Comparison of ENCODE assay signal across 19 cellular contexts in genomic region chr7:26657139-26657753, GRCh38.
DNase-seq lines count a peak whose midpoint lies in the region; ATAC-seq, FAIRE-seq and TF ChIP-seq lines count a peak whose summit lies in the region.
"Had no signal": no experiment of that assay in that cellular context is flagged by ENCODE, and none has a peak within 500 bp of the region (broad histone marks: within the 10 kb centered on the region; RNA-seq: fewer than 3 reads in every experiment).

No MANE protein-coding gene starts in this region.

- no peak overlapping the region for H2BK20ac ChIP-seq in H9 (ENCODE audit: low read depth, low read length, poor library complexity, severe bottlenecking)

- no peaks in the 10 kb centered on the region for H3K79me2 ChIP-seq in H9 (ENCODE audit: insufficient read depth, low read length)

- H3K4me3 Mint-ChIP-seq in H9 (peak overlapping the region in 1 of 2 experiments; percentile 66; a peak in 4 of 5 replicates), nephron progenitor cell (peak overlapping the region; percentile 32)
- H3K4me3 Mint-ChIP-seq in activated naive CD8-positive, alpha-beta T cell treated with anti-CD3 and anti-CD28 coated beads, Interleukin-2, amount 50 U/mL, for 24 hours = no peak overlapping the region
- H3K4me3 Mint-ChIP-seq: immature natural killer cell; natural killer cell treated with Interleukin-12 subunit alpha and Interleukin-12 subunit beta and Interleukin-15 and Interleukin-18, amount 100 ng/mL, for 72 hours had no signal

- H4K91ac ChIP-seq in H9 (ENCODE audit: insufficient read length, low read depth, low read length) = no peak overlapping the region

- TF ChIP-seq CTCF in H9 (conservative IDR thresholded peaks at IDR 0.05) = peak; percentile 48; the same call in 2 of the 3 replicates
- TF ChIP-seq CTCF in brain microvascular endothelial cell (IDR thresholded peaks at IDR 0.05; ENCODE audit: low read depth, low read length, missing control alignments) = peak; percentile 18
- peak; percentile 39 for TF ChIP-seq CTCF in nephron progenitor cell (IDR thresholded peaks at IDR 0.05)
- TF ChIP-seq CTCF in pancreas (IDR thresholded peaks at IDR 0.05) = no peak

- no peaks in the 10 kb centered on the region for H4K20me1 ChIP-seq in H9 (ENCODE audit: control insufficient read depth, insufficient read depth, insufficient read length)

- H3K27me3 Mint-ChIP-seq in H9 (ENCODE audit: low read depth) (no peaks in the 10 kb centered on the region; the same call in 1 of the 2 replicates), nephron progenitor cell (ENCODE audit: low read depth, poor library complexity) (no peaks in the 10 kb centered on the region)
- peaks cover 2% of the 10 kb centered on the region for H3K27me3 Mint-ChIP-seq in activated naive CD8-positive, alpha-beta T cell treated with anti-CD3 and anti-CD28 coated beads, Interleukin-2, amount 50 U/mL, for 24 hours
- H3K27me3 Mint-ChIP-seq: natural killer cell treated with Interleukin-12 subunit alpha and Interleukin-12 subunit beta and Interleukin-15 and Interleukin-18, amount 100 ng/mL, for 72 hours had no signal

- H3K23me2 ChIP-seq in H9 (ENCODE audit: insufficient read length, low read depth, low read length, poor library complexity, severe bottlenecking) = peaks cover 5% of the 10 kb centered on the region

- H3K56ac ChIP-seq in H9 (ENCODE audit: insufficient read length, low read depth, low read length) = no peak overlapping the region

- no peak overlapping the region for H2BK15ac ChIP-seq in H9 (ENCODE audit: low read depth, low read length)

- H3K4me1 Mint-ChIP-seq in H9 (peaks cover 58 to 67% of the 10 kb centered on the region in 2 experiments), nephron progenitor cell (peaks cover 86% of the 10 kb centered on the region)
- H3K4me1 Mint-ChIP-seq in activated naive CD8-positive, alpha-beta T cell treated with anti-CD3 and anti-CD28 coated beads, Interleukin-2, amount 50 U/mL, for 24 hours = no peaks in the 10 kb centered on the region
- H3K4me1 Mint-ChIP-seq: immature natural killer cell had no signal

- in situ Hi-C loops in brain microvascular endothelial cell (cut with HindIII; ENCODE audit: low pct_ligation_motif_present, low sequenced_read_pairs) = no loop called here

- no peak overlapping the region for H3K23ac ChIP-seq in H9 (ENCODE audit: insufficient read length, low read depth, low read length)

- H3K9ac ChIP-seq in H9 (ENCODE audit: extremely low read depth, insufficient read length, low read length) = no peak overlapping the region

- no peak overlapping the region for H3K14ac ChIP-seq in H9 (ENCODE audit: insufficient read depth, low read length)

- H3K4ac ChIP-seq in H9 (ENCODE audit: low read depth, low read length) = no peak overlapping the region

- DNase-seq in H9 = no peak
- DNase-seq in NCI-H1417 (lab: John Stamatoyannopoulos, UW) = peak in 2 of 3 experiments; percentile 79 to 94
- no peak for DNase-seq in brain microvascular endothelial cell
- no peak for DNase-seq in nephron progenitor cell
- DNase-seq in activated CD4-positive, alpha-beta T cell treated with anti-CD3 and anti-CD28 coated beads, Interleukin-2, amount 50 U/mL, for 48 hours = no peak
- DNase-seq in activated naive CD8-positive, alpha-beta T cell treated with anti-CD3 and anti-CD28 coated beads, Interleukin-2, amount 50 U/mL, for 24 hours = no peak
- DNase-seq in HK-2 (ENCODE audit: unreplicated experiment) = no peak
- no peak for DNase-seq in pancreas
- DNase-seq: activated CD4-positive, alpha-beta T cell treated with anti-CD3 and anti-CD28 coated beads for 1 hour; erythroblast; GDM1; immature natural killer cell; PC-3; T-helper 9 cell had no signal

- no peak for ATAC-seq in activated naive CD8-positive, alpha-beta T cell treated with anti-CD3 and anti-CD28 coated beads, Interleukin-2, amount 50 U/mL, for 24 hours
- no peak for ATAC-seq in pancreas
- ATAC-seq: natural killer cell treated with Interleukin-12 subunit alpha and Interleukin-12 subunit beta and Interleukin-15 and Interleukin-18, amount 100 ng/mL, for 72 hours; PC-3 had no signal

- no peak overlapping the region for H3K18ac ChIP-seq in H9 (ENCODE audit: insufficient read length, low read depth, low read length)

- H3T11ph ChIP-seq in H9 (ENCODE audit: low read length) = no peak overlapping the region

- intact Hi-C loops in pancreas (cut with DNase I) = no loop called here

- H4K8ac ChIP-seq in H9 (replicated peaks; ENCODE audit: insufficient read length, low read depth, low read length) = no peak overlapping the region

- peak overlapping the region; percentile 50 for H3K27ac ChIP-seq in H9 (ENCODE audit: insufficient read length, low read depth, low read length)
- no peak overlapping the region for H3K27ac ChIP-seq in brain microvascular endothelial cell
- no peak overlapping the region for H3K27ac ChIP-seq in pancreas
- H3K27ac ChIP-seq: SJSA1 had no signal

- no peak overlapping the region for H2BK5ac ChIP-seq in H9 (ENCODE audit: insufficient read length, low read length)

- no peaks in the 10 kb centered on the region for H3K36me3 ChIP-seq in brain microvascular endothelial cell (replicated peaks)
- no peaks in the 10 kb centered on the region for H3K36me3 ChIP-seq in pancreas
- H3K36me3 ChIP-seq: HAP-1, SJSA1 had no signal

- no peak for FAIRE-seq in pancreas (lab: Jason Lieb, UNC)
- FAIRE-seq: astrocyte, HTR-8/SVneo had no signal

- H2BK120ac ChIP-seq in H9 (ENCODE audit: low read depth, low read length, poor library complexity, severe bottlenecking) = no peak overlapping the region

- no peak overlapping the region for H3K4me3 ChIP-seq in brain microvascular endothelial cell (ENCODE audit: low read depth, low read length)
- no peak overlapping the region for H3K4me3 ChIP-seq in pancreas
- H3K4me3 ChIP-seq: HAP-1, SJSA1 had no signal

- no peaks in the 10 kb centered on the region for H3K9me3 Mint-ChIP-seq in H9
- no peaks in the 10 kb centered on the region for H3K9me3 Mint-ChIP-seq in nephron progenitor cell
- no peaks in the 10 kb centered on the region for H3K9me3 Mint-ChIP-seq in activated naive CD8-positive, alpha-beta T cell treated with anti-CD3 and anti-CD28 coated beads, Interleukin-2, amount 50 U/mL, for 24 hours
- H3K9me3 Mint-ChIP-seq: immature natural killer cell; natural killer cell treated with Interleukin-12 subunit alpha and Interleukin-12 subunit beta and Interleukin-15 and Interleukin-18, amount 100 ng/mL, for 72 hours had no signal

- H3K9me3 ChIP-seq in H9 (ENCODE audit: control insufficient read depth, low read depth, low read length) = no peaks in the 10 kb centered on the region
- no peaks in the 10 kb centered on the region for H3K9me3 ChIP-seq in pancreas
- H3K9me3 ChIP-seq: HAP-1, SJSA1 had no signal

- WGBS in H9 (ENCODE audit: extremely low coverage, insufficient read length, low lambda C conversion rate) = no CpG with 5 or more reads among the region's 5 CpGs
- WGBS in pancreas, 2 donors = 61 to 72% methylated on average over 5 of the region's 5 CpGs

- H2AFZ ChIP-seq in H9 (ENCODE audit: low read length) = no peak overlapping the region

- H4K5ac ChIP-seq in H9 (ENCODE audit: insufficient read length, low read depth, low read length) = no peak overlapping the region

- no peaks in the 10 kb centered on the region for H3K36me3 Mint-ChIP-seq in H9 (ENCODE audit: insufficient read depth in 1 of 3, low read depth in 3 of 3)
- no peaks in the 10 kb centered on the region for H3K36me3 Mint-ChIP-seq in nephron progenitor cell (ENCODE audit: low read depth)
- no peaks in the 10 kb centered on the region for H3K36me3 Mint-ChIP-seq in activated naive CD8-positive, alpha-beta T cell treated with anti-CD3 and anti-CD28 coated beads, Interleukin-2, amount 50 U/mL, for 24 hours (ENCODE audit: low read depth)
- H3K36me3 Mint-ChIP-seq: immature natural killer cell; natural killer cell treated with Interleukin-12 subunit alpha and Interleukin-12 subunit beta and Interleukin-15 and Interleukin-18, amount 100 ng/mL, for 72 hours had no signal

- H3K4me2 ChIP-seq in H9 (ENCODE audit: insufficient read depth, insufficient read length, low read length) = peak overlapping the region; percentile 60

- H3K4me1 ChIP-seq in H9 (ENCODE audit: insufficient read depth, low read length) = peaks cover 5% of the 10 kb centered on the region; the same call in 1 of the 2 replicates
- no peaks in the 10 kb centered on the region for H3K4me1 ChIP-seq in pancreas
- H3K4me1 ChIP-seq: SJSA1 had no signal

- H2BK12ac ChIP-seq in H9 (ENCODE audit: insufficient read length, low read depth, low read length) = no peak overlapping the region

- H3K27me3 ChIP-seq in H9 (ENCODE audit: insufficient read depth, low read length) (no peaks in the 10 kb centered on the region), brain microvascular endothelial cell (replicated peaks) (peaks cover 2% of the 10 kb centered on the region), pancreas (peaks cover 0 to 5% (median 0%) of the 10 kb centered on the region in 4 donors)

- no peak overlapping the region for H2AK5ac ChIP-seq in H9 (ENCODE audit: insufficient read length, low read length)

- H3K27ac Mint-ChIP-seq in H9 (peak overlapping the region in 1 of 3 experiments; percentile 44; a peak in 1 of 7 replicates), nephron progenitor cell (peak overlapping the region; percentile 92)
- H3K27ac Mint-ChIP-seq in activated naive CD8-positive, alpha-beta T cell treated with anti-CD3 and anti-CD28 coated beads, Interleukin-2, amount 50 U/mL, for 24 hours = no peak overlapping the region
- H3K27ac Mint-ChIP-seq: immature natural killer cell; natural killer cell treated with Interleukin-12 subunit alpha and Interleukin-12 subunit beta and Interleukin-15 and Interleukin-18, amount 100 ng/mL, for 72 hours had no signal

- no peaks in the 10 kb centered on the region for H3K79me1 ChIP-seq in H9 (ENCODE audit: insufficient read depth, low read depth, low read length, poor library complexity, severe bottlenecking)

Comparison
In these comparisons a context has a peak if more than half of its experiments do, and no peak if none do; other contexts are left out.
1. DNase-seq: peak in NCI-H1417 (2 of 3); none in H9 (single experiment), brain microvascular endothelial cell (single experiment), nephron progenitor cell (single experiment), activated CD4-positive, alpha-beta T cell treated with anti-CD3 and anti-CD28 coated beads, Interleukin-2, amount 50 U/mL, for 48 hours (0 of 2), activated naive CD8-positive, alpha-beta T cell treated with anti-CD3 and anti-CD28 coated beads, Interleukin-2, amount 50 U/mL, for 24 hours (single experiment), HK-2 (single experiment) and pancreas (0 of 6).
2. CTCF ChIP-seq: peak in H9 (single experiment), brain microvascular endothelial cell (single experiment) and nephron progenitor cell (single experiment); none in pancreas (0 of 4).